8 cellular contexts compared by ENCODE assay signal in genomic region chr2:73385486-73386341, GRCh38. TPM values are rescaled to one million over a fixed set of nuclear protein-coding genes. Genes with fewer than 3 reads are reported as not detected.
DNase-seq lines count a peak whose midpoint lies in the region; ATAC-seq lines count a peak whose summit lies in the region.

TSS of gene ALMS1 (plus strand) at chr2:73385836. CDS start at chr2:73385869, 33 bp downstream.

- peak within 1 kb of the TSS; percentile 89 for H3K4me3 Mint-ChIP-seq in activated CD8-positive, alpha-beta memory T cell treated with anti-CD3 and anti-CD28 coated beads, Interleukin-2, amount 10 ng/mL, durations not matched to agents 7 days and 5 days

- peak within 1 kb of the TSS; percentile 92 for H3K27ac ChIP-seq in HUES48 (ENCODE audit: low read depth, low read length)

- peaks cover 10% of the 10 kb centered on the region for H3K27me3 Mint-ChIP-seq in activated CD8-positive, alpha-beta memory T cell treated with anti-CD3 and anti-CD28 coated beads, Interleukin-2, amount 10 ng/mL, durations not matched to agents 7 days and 5 days

- H3K36me3 ChIP-seq in HUES48 (ENCODE audit: control insufficient read depth, insufficient read depth, low read length) (no peaks in the 10 kb centered on the region), NT2/D1 (ENCODE audit: insufficient read depth, insufficient read length, low read length) (peaks cover 3% of the 10 kb centered on the region), endocrine pancreas (ENCODE audit: control insufficient read depth, insufficient read depth, low read length) (no peaks in the 10 kb centered on the region)

- CTCF ChIA-PET in activated CD8-positive, alpha-beta memory T cell treated with anti-CD3 and anti-CD28 coated beads, Interleukin-2, amount 10 ng/mL, durations not matched to agents 7 days and 5 days (lab: Charles Lee) = interaction anchor here (1.1 kb wide), 1 partner anchor 89 kb away, joined by 3 read pairs; no protein-coding TSS in a partner anchor

- H3K27me3 ChIP-seq in HUES48 (ENCODE audit: control insufficient read depth, insufficient read depth, low read length) (peaks cover 27% of the 10 kb centered on the region), NT2/D1 (ENCODE audit: insufficient read depth, insufficient read length) (peaks cover 29% of the 10 kb centered on the region), endocrine pancreas (ENCODE audit: control insufficient read depth, insufficient read depth, low read length) (no peaks in the 10 kb centered on the region)

- DNase-seq in D341Med (ENCODE audit: low spot score) (peak; percentile 95), NT2/D1 (ENCODE audit: low read depth, low spot score) (peak; percentile 92), mesenteric fat pad (ENCODE audit: low spot score) (peak; percentile 95)
- peak; percentile 93 for DNase-seq in activated CD8-positive, alpha-beta memory T cell treated with anti-CD3 and anti-CD28 coated beads, Interleukin-2, amount 10 ng/mL, durations not matched to agents 7 days and 5 days
- DNase-seq in stimulated activated CD8-positive, alpha-beta memory T cell treated with anti-CD3 and anti-CD28 coated beads, Interleukin-15, amount 100 ng/mL, for 1 hour (ENCODE audit: low read depth) = peak; percentile 67

- no peaks in the 10 kb centered on the region for H3K9me3 Mint-ChIP-seq in activated CD8-positive, alpha-beta memory T cell treated with anti-CD3 and anti-CD28 coated beads, Interleukin-2, amount 10 ng/mL, durations not matched to agents 7 days and 5 days (ENCODE audit: low read depth)

- H3K4me3 ChIP-seq in HUES48 (ENCODE audit: low read depth, low read length) (peak within 1 kb of the TSS; percentile 97), NT2/D1 (ENCODE audit: insufficient read length, low read depth) (peak within 1 kb of the TSS; percentile 61), endocrine pancreas (ENCODE audit: control insufficient read depth, insufficient read depth, low read length) (peak within 1 kb of the TSS; percentile 82)

- H3K4me1 ChIP-seq in HUES48 (ENCODE audit: control insufficient read depth, insufficient read depth, low read length) (peaks cover 8% of the 10 kb centered on the region), NT2/D1 (ENCODE audit: insufficient read depth, insufficient read length) (peaks cover 2% of the 10 kb centered on the region), endocrine pancreas (ENCODE audit: control insufficient read depth, insufficient read depth, low read length) (no peaks in the 10 kb centered on the region)

- no peaks in the 10 kb centered on the region for H3K36me3 Mint-ChIP-seq in activated CD8-positive, alpha-beta memory T cell treated with anti-CD3 and anti-CD28 coated beads, Interleukin-2, amount 10 ng/mL, durations not matched to agents 7 days and 5 days

- H3K27ac Mint-ChIP-seq in activated CD8-positive, alpha-beta memory T cell treated with anti-CD3 and anti-CD28 coated beads, Interleukin-2, amount 10 ng/mL, durations not matched to agents 7 days and 5 days = peak within 1 kb of the TSS; percentile 85

- peaks cover 21% of the 10 kb centered on the region for H3K4me1 Mint-ChIP-seq in activated CD8-positive, alpha-beta memory T cell treated with anti-CD3 and anti-CD28 coated beads, Interleukin-2, amount 10 ng/mL, durations not matched to agents 7 days and 5 days

- ATAC-seq in GM21423 (IDR thresholded peaks at IDR 0.05; ENCODE audit: unreplicated experiment) = peak; percentile 92
- ATAC-seq in activated CD8-positive, alpha-beta memory T cell treated with anti-CD3 and anti-CD28 coated beads, Interleukin-2, amount 10 ng/mL, durations not matched to agents 7 days and 5 days = peak; percentile 86

- H3K9ac ChIP-seq in HUES48 (ENCODE audit: low read depth, low read length) (peak within 1 kb of the TSS; percentile 85), NT2/D1 (ENCODE audit: insufficient read length, low read depth) (peak within 1 kb of the TSS; percentile 83), endocrine pancreas (ENCODE audit: control insufficient read depth, insufficient read depth, low read length) (peak within 1 kb of the TSS; percentile 93)

- H3K9me3 ChIP-seq in HUES48 (ENCODE audit: control insufficient read depth, insufficient read depth, low read length) = no peaks in the 10 kb centered on the region
- no peaks in the 10 kb centered on the region for H3K9me3 ChIP-seq in NT2/D1 (ENCODE audit: insufficient read depth, low read length)
- no peaks in the 10 kb centered on the region for H3K9me3 ChIP-seq in endocrine pancreas (ENCODE audit: control insufficient read depth, low read length)

RNA-seq across cellular contexts. Expression of gene ALMS1, which starts in this region (rescaled TPM):
- total RNA-seq in activated CD8-positive, alpha-beta memory T cell treated with anti-CD3 and anti-CD28 coated beads, Interleukin-2, amount 10 ng/mL, durations not matched to agents 7 days and 5 days = 10 to 100 TPM; 12.9 to 19.6 TPM
- total RNA-seq in mesenteric fat pad = 12.2 TPM

Comparison
In these comparisons a context has a peak if more than half of its experiments do, and no peak if none do; other contexts are left out.
1. Peak in every context shown above with its lines: DNase-seq, ATAC-seq, H3K4me3 ChIP-seq and H3K27ac ChIP-seq.